17 cellular contexts compared by ENCODE assay signal in the genomic region with DNA sequence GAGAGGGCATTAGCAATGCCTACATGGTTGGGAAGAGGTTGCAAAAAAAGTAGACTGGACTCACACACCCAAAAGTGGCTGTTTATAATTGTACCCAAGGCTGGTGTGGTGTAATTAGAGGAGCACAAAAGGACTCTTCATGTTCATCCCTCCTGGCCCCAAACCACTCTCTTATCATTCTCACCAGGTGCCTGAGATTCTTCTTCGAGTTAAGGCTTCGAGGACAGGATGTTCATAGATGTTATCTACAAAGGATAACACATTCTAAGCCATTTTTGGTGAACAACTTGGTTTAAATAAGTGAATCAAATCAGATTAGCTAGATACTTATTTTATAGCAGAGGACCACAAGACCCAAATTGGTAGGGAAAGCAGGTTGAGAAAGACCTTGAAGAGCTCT.
DNase-seq lines count a peak whose midpoint lies in the region; ATAC-seq lines count a peak whose summit lies in the region.
"Had no signal": no experiment of that assay in that cellular context is flagged by ENCODE, and none has a peak within 500 bp of the region (broad histone marks: within the 10 kb centered on the region; RNA-seq: fewer than 3 reads in every experiment).

No MANE protein-coding gene starts in this region.

- no peaks in the 10 kb centered on the region for H3K9me3 Mint-ChIP-seq in CD4-positive, CD25-positive, alpha-beta regulatory T cell
- H3K9me3 Mint-ChIP-seq in CD8-positive, alpha-beta memory T cell: no peaks in the 10 kb centered on the region
- no peaks in the 10 kb centered on the region for H3K9me3 Mint-ChIP-seq in central memory CD8-positive, alpha-beta T cell
- H3K9me3 Mint-ChIP-seq: HFFc6 had no signal

- POLR2A ChIA-PET in CD8-positive, alpha-beta memory T cell (lab: Charles Lee): interaction anchor here (0.5 kb wide), 1 partner anchor 11 kb away, joined by 3 read pairs; no protein-coding TSS in a partner anchor

- H3K27me3 ChIP-seq in CD4-positive, CD25-positive, alpha-beta regulatory T cell (ENCODE audit: control insufficient read depth, insufficient read depth, low read length): no peaks in the 10 kb centered on the region
- H3K27me3 ChIP-seq in CD8-positive, alpha-beta memory T cell (ENCODE audit: insufficient read depth, low read length, poor library complexity, severe bottlenecking): no peaks in the 10 kb centered on the region

- DNase-seq in CD4-positive, CD25-positive, alpha-beta regulatory T cell: peak in 2 of 3 donors; percentile 23 to 58
- DNase-seq in CD8-positive, alpha-beta memory T cell: peak in 2 of 5 donors; percentile 19 to 26
- DNase-seq in T-helper 17 cell (no peak), dedifferentiated amniotic fluid mesenchymal stem cell (ENCODE audit: extremely low spot score) (no peak), NCI-H2171 treated with DMSO at 0.1 percent for 48 hours (lab: John Stamatoyannopoulos, UW) (no peak)
- no peak for DNase-seq in central memory CD8-positive, alpha-beta T cell (ENCODE audit: low spot score in 2 of 2)
- DNase-seq: C1 segment of cervical spinal cord, Calu3, DMS53, HFFc6, IMR-90, NCI-H187, NCI-H446 treated with DMSO at 0.1 percent for 48 hours, NCI-H82 had no signal

- ATAC-seq in CD4-positive, CD25-positive, alpha-beta regulatory T cell (ENCODE audit: low read depth in 2 of 2): peak in 1 of 2 donors; percentile 31
- ATAC-seq in T-helper 17 cell: peak; percentile 83
- ATAC-seq in central memory CD8-positive, alpha-beta T cell (replicated peaks; ENCODE audit: extremely low read depth, poor library complexity, severe bottlenecking): peak; percentile 67
- ATAC-seq in GM19324 (IDR thresholded peaks at IDR 0.05; ENCODE audit: low FRiP score, unreplicated experiment): no peak
- ATAC-seq: Right ventricle myocardium inferior had no signal

- H3K27me3 Mint-ChIP-seq in CD4-positive, CD25-positive, alpha-beta regulatory T cell: peaks cover 4% of the 10 kb centered on the region
- H3K27me3 Mint-ChIP-seq in CD8-positive, alpha-beta memory T cell: peaks cover 0 to 3% of the 10 kb centered on the region in 2 donors
- no peaks in the 10 kb centered on the region for H3K27me3 Mint-ChIP-seq in T-helper 17 cell
- H3K27me3 Mint-ChIP-seq in central memory CD8-positive, alpha-beta T cell: no peaks in the 10 kb centered on the region

- peak overlapping the region; percentile 9 for H3K27ac ChIP-seq in CD4-positive, CD25-positive, alpha-beta regulatory T cell (ENCODE audit: insufficient read depth, low read length, poor library complexity, severe bottlenecking)
- no peak overlapping the region for H3K27ac ChIP-seq in CD8-positive, alpha-beta memory T cell (ENCODE audit: low read depth, low read length)
- H3K27ac ChIP-seq: SK-N-MC had no signal

- H3K36me3 ChIP-seq in CD4-positive, CD25-positive, alpha-beta regulatory T cell (ENCODE audit: control insufficient read depth, insufficient read depth, low read length): peaks cover 11% of the 10 kb centered on the region
- H3K36me3 ChIP-seq in CD8-positive, alpha-beta memory T cell (ENCODE audit: insufficient read depth, low read length): no peaks in the 10 kb centered on the region

- peaks cover 21 to 60% (median 44%) of the 10 kb centered on the region in 4 donors for H3K4me1 Mint-ChIP-seq in CD4-positive, CD25-positive, alpha-beta regulatory T cell
- H3K4me1 Mint-ChIP-seq in CD8-positive, alpha-beta memory T cell: peaks cover 60 to 93% (median 69%) of the 10 kb centered on the region in 3 donors
- H3K4me1 Mint-ChIP-seq in T-helper 17 cell: peaks cover 69% of the 10 kb centered on the region
- peaks cover 23% of the 10 kb centered on the region for H3K4me1 Mint-ChIP-seq in central memory CD8-positive, alpha-beta T cell

- peak overlapping the region in 2 of 3 donors; percentile 46 to 57 for H3K27ac Mint-ChIP-seq in CD4-positive, CD25-positive, alpha-beta regulatory T cell
- peak overlapping the region in 7 of 8 donors; percentile 13 to 92 (median 76) for H3K27ac Mint-ChIP-seq in CD8-positive, alpha-beta memory T cell
- peak overlapping the region; percentile 66 for H3K27ac Mint-ChIP-seq in T-helper 17 cell
- no peak overlapping the region for H3K27ac Mint-ChIP-seq in central memory CD8-positive, alpha-beta T cell (ENCODE audit: low read depth)
- H3K27ac Mint-ChIP-seq: HFFc6 had no signal

- peaks cover 24% of the 10 kb centered on the region for H3K4me1 ChIP-seq in CD4-positive, CD25-positive, alpha-beta regulatory T cell (ENCODE audit: control insufficient read depth, insufficient read depth, low read length, poor library complexity, severe bottlenecking)
- peaks cover 21% of the 10 kb centered on the region for H3K4me1 ChIP-seq in CD8-positive, alpha-beta memory T cell (ENCODE audit: insufficient read depth, low read length)

- H3K9me3 ChIP-seq in CD4-positive, CD25-positive, alpha-beta regulatory T cell (ENCODE audit: control insufficient read depth in 2 of 2, low read length in 2 of 2): no peaks in the 10 kb centered on the region
- no peaks in the 10 kb centered on the region for H3K9me3 ChIP-seq in CD8-positive, alpha-beta memory T cell (ENCODE audit: low read length)
- no peaks in the 10 kb centered on the region for H3K9me3 ChIP-seq in T-helper 17 cell (ENCODE audit: control insufficient read depth, low read length, poor library complexity, severe bottlenecking)

- H3K4me3 ChIP-seq in CD4-positive, CD25-positive, alpha-beta regulatory T cell (ENCODE audit: low read depth, low read length): peak overlapping the region; percentile 4
- H3K4me3 ChIP-seq in CD8-positive, alpha-beta memory T cell (ENCODE audit: low read length): no peak overlapping the region
- H3K4me3 ChIP-seq: SK-N-MC had no signal

- H3K36me3 Mint-ChIP-seq in CD4-positive, CD25-positive, alpha-beta regulatory T cell: peaks cover 17% of the 10 kb centered on the region
- H3K36me3 Mint-ChIP-seq in CD8-positive, alpha-beta memory T cell: peaks cover 0 to 18% (median 5%) of the 10 kb centered on the region in 3 donors
- peaks cover 4% of the 10 kb centered on the region for H3K36me3 Mint-ChIP-seq in T-helper 17 cell (ENCODE audit: low read depth)
- peaks cover 7% of the 10 kb centered on the region for H3K36me3 Mint-ChIP-seq in central memory CD8-positive, alpha-beta T cell (ENCODE audit: insufficient read depth)

- CTCF ChIA-PET in CD8-positive, alpha-beta memory T cell (lab: Charles Lee): interaction anchor here (0.6 kb wide), 1 partner anchor 46 kb away, joined by 4 read pairs; no protein-coding TSS in a partner anchor

- H3K4me3 Mint-ChIP-seq in CD4-positive, CD25-positive, alpha-beta regulatory T cell: peak overlapping the region in 2 of 4 donors; percentile 16 to 24
- H3K4me3 Mint-ChIP-seq in CD8-positive, alpha-beta memory T cell: peak overlapping the region in 5 of 7 donors; percentile 5 to 62 (median 19)
- peak overlapping the region; percentile 70 for H3K4me3 Mint-ChIP-seq in T-helper 17 cell
- peak overlapping the region; percentile 0 for H3K4me3 Mint-ChIP-seq in central memory CD8-positive, alpha-beta T cell
- H3K4me3 Mint-ChIP-seq: HFFc6 had no signal

Comparison
In these comparisons a context has a peak if more than half of its experiments do, and no peak if none do; other contexts are left out.
1. DNase-seq: peak in CD4-positive, CD25-positive, alpha-beta regulatory T cell (2 of 3); none in T-helper 17 cell (0 of 3), central memory CD8-positive, alpha-beta T cell (0 of 2), dedifferentiated amniotic fluid mesenchymal stem cell (single experiment) and NCI-H2171 treated with DMSO at 0.1 percent for 48 hours (single experiment).